13 cellular contexts compared by ENCODE assay signal in the genomic region with DNA sequence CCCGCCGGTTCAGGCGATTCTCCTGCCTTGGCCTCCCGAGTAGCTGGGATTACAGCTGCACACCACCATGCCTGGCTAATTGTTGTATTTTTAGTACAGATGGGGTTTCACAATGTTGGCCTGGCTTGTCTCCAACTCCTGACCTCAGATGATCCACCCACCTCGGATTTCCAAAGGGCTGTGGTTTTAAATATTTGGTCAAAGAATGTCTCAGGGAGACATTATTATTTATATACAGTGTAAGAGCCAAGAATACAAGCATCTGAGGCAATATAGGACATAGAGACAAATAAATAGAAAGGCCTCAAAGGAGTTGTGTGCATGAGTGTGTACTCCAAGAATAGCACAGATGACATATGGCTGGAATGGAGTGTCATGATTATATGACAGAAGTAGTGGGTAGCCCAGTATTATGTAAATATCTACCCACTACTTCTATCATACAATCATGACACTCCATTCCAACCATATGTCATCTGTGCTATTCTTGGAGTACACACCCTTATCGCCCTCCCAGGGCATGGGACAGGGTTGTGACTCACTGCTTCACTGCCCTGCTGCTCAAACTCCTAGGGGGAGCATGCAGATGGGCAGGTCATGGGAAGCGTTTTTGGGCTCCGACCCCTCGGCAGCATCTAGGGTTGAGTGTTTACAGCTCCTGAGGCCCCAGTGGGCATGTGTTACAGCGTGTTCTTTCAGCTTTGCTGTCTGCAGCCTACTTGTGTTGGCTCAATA.
DNase-seq lines count a peak whose midpoint lies in the region; ATAC-seq, FAIRE-seq and TF ChIP-seq lines count a peak whose summit lies in the region.
"Had no signal": no experiment of that assay in that cellular context is flagged by ENCODE, and none has a peak within 500 bp of the region (broad histone marks: within the 10 kb centered on the region; RNA-seq: fewer than 3 reads in every experiment).

No MANE protein-coding gene starts in this region.

- no TSS peak for BruUV-seq in PC-3 (replicated peaks; lab: Mats Ljungman, UMichigan)

- FAIRE-seq in kidney (lab: Jason Lieb, UNC): no peak

- H3K9ac ChIP-seq in PC-3 (ENCODE audit: low read length) (no peak overlapping the region), kidney (ENCODE audit: low read length in 2 of 2) (no peak overlapping the region)

- WGBS in esophagus squamous epithelium, 2 donors: 56 to 73% methylated on average over 6 to 7 of the region's 10 CpGs

- H3K9me2 ChIP-seq in PC-3 (replicated peaks; ENCODE audit: low read length): no peaks in the 10 kb centered on the region

- peak; percentile 51 for ATAC-seq in PC-3
- ATAC-seq: activated CD8-positive, alpha-beta T cell treated with anti-CD3 and anti-CD28 coated beads for 36 hours had no signal

- no peaks in the 10 kb centered on the region for H3F3A ChIP-seq in PC-3 (ENCODE audit: low read length, unreplicated experiment)

- no peak overlapping the region for H3K4me2 ChIP-seq in PC-3 (ENCODE audit: low read length)

- H3K4me1 ChIP-seq in PC-3 (ENCODE audit: insufficient read depth, low read length) (no peaks in the 10 kb centered on the region), esophagus squamous epithelium (no peaks in the 10 kb centered on the region), kidney (ENCODE audit: control insufficient read depth in 1 of 2, insufficient read depth in 1 of 2, low read depth in 1 of 2, low read length in 2 of 2) (no peaks in the 10 kb centered on the region)
- H3K4me1 ChIP-seq in effector memory CD4-positive, alpha-beta T cell (ENCODE audit: control insufficient read depth, insufficient read depth, low read length, poor library complexity, severe bottlenecking): no peaks in the 10 kb centered on the region
- H3K4me1 ChIP-seq: SJSA1 had no signal

- DNase-seq in SKM-1 treated with dmso at 0.1 percent for 144 hours (lab: John Stamatoyannopoulos, UW; ENCODE audit: unreplicated experiment) (peak; percentile 7), SKM-1 (lab: John Stamatoyannopoulos, UW; ENCODE audit: unreplicated experiment) (no peak), PC-3 (peak; percentile 48), epithelial cell of prostate (ENCODE audit: low read depth, low spot score) (peak; percentile 33), stromal cell of bone marrow (ENCODE audit: low read depth) (peak; percentile 29), esophagus squamous epithelium (lab: John Stamatoyannopoulos, UW) (no peak), kidney (no peak)
- no peak for DNase-seq in effector memory CD4-positive, alpha-beta T cell
- DNase-seq: activated CD8-positive, alpha-beta T cell treated with anti-CD3 and anti-CD28 coated beads for 36 hours; foreskin melanocyte; GF-D8; NCI-H187 had no signal

- H3K27me3 ChIP-seq in PC-3 (ENCODE audit: low read length) (no peaks in the 10 kb centered on the region), esophagus squamous epithelium (no peaks in the 10 kb centered on the region)
- H3K27me3 ChIP-seq in effector memory CD4-positive, alpha-beta T cell (replicated peaks; ENCODE audit: control insufficient read depth, insufficient read depth, low read length, poor library complexity, severe bottlenecking): no peaks in the 10 kb centered on the region
- H3K27me3 ChIP-seq: SJSA1 had no signal

- H3K4me3 ChIP-seq in PC-3 (ENCODE audit: low read length) (no peak overlapping the region), esophagus squamous epithelium (no peak overlapping the region), kidney (ENCODE audit: low read length in 2 of 2) (no peak overlapping the region)
- H3K4me3 ChIP-seq in effector memory CD4-positive, alpha-beta T cell (ENCODE audit: insufficient read depth, low read depth, low read length, poor library complexity, severe bottlenecking): no peak overlapping the region
- H3K4me3 ChIP-seq: SJSA1 had no signal

- CTCF ChIA-PET in PC-3 (lab: Charles Lee): no interaction called here

- no peak overlapping the region for H2AFZ ChIP-seq in PC-3 (ENCODE audit: low read length)

- no peaks in the 10 kb centered on the region for H3K79me2 ChIP-seq in PC-3 (ENCODE audit: low read length)

- POLR2A ChIA-PET in PC-3 (lab: Charles Lee; ENCODE audit: unreplicated experiment): no interaction called here

- TF ChIP-seq CTCF in PC-3 (conservative IDR thresholded peaks at IDR 0.05; ENCODE audit: low read depth, low read length): no peak
- TF ChIP-seq CTCF in esophagus squamous epithelium (IDR thresholded peaks at IDR 0.05): no peak
- TF ChIP-seq CTCF in kidney (IDR thresholded peaks at IDR 0.05; ENCODE audit: borderline replicate concordance, extremely low read depth, insufficient read depth): no peak

- no peaks in the 10 kb centered on the region for H4K20me1 ChIP-seq in PC-3 (ENCODE audit: low read length)

- H3K9me3 ChIP-seq in PC-3 (ENCODE audit: low read length) (no peaks in the 10 kb centered on the region), esophagus squamous epithelium (no peaks in the 10 kb centered on the region), kidney (ENCODE audit: control insufficient read depth in 1 of 2, low read length in 2 of 2) (no peaks in the 10 kb centered on the region)
- H3K9me3 ChIP-seq in effector memory CD4-positive, alpha-beta T cell (ENCODE audit: control insufficient read depth, low read length): no peaks in the 10 kb centered on the region

- TF ChIP-seq POLR2A in esophagus squamous epithelium (IDR thresholded peaks at IDR 0.05): no peak

- intact Hi-C loops in PC-3 (cut with micrococcal nuclease): no loop called here
- intact Hi-C loops in esophagus squamous epithelium (cut with DNase I): no loop called here
- intact Hi-C loops in kidney (cut with DNase I): no loop called here

- H3K27ac ChIP-seq in PC-3 (ENCODE audit: low read length) (no peak overlapping the region), epithelial cell of prostate (no peak overlapping the region), esophagus squamous epithelium (no peak overlapping the region), kidney (ENCODE audit: low read depth in 2 of 2, low read length in 2 of 2) (no peak overlapping the region)
- no peak overlapping the region for H3K27ac ChIP-seq in effector memory CD4-positive, alpha-beta T cell (ENCODE audit: insufficient read depth, low read length, poor library complexity, severe bottlenecking)
- H3K27ac ChIP-seq: SJSA1 had no signal

- H3K36me3 ChIP-seq in PC-3 (ENCODE audit: low read depth, low read length) (no peaks in the 10 kb centered on the region), esophagus squamous epithelium (no peaks in the 10 kb centered on the region), kidney (ENCODE audit: control insufficient read depth in 1 of 2, insufficient read depth in 2 of 2, low read length in 2 of 2) (no peaks in the 10 kb centered on the region)
- H3K36me3 ChIP-seq in effector memory CD4-positive, alpha-beta T cell (ENCODE audit: control insufficient read depth, insufficient read depth, low read length): no peaks in the 10 kb centered on the region
- H3K36me3 ChIP-seq: SJSA1 had no signal

Comparison
In these comparisons a context has a peak if more than half of its experiments do, and no peak if none do; other contexts are left out.
1. DNase-seq: peak in SKM-1 treated with dmso at 0.1 percent for 144 hours (single experiment), PC-3 (single experiment), epithelial cell of prostate (single experiment) and stromal cell of bone marrow (single experiment); none in SKM-1 (single experiment), esophagus squamous epithelium (single experiment), kidney (single experiment) and effector memory CD4-positive, alpha-beta T cell (0 of 3).